Comparison of ENCODE assay signal across 10 cellular contexts in the genomic region with DNA sequence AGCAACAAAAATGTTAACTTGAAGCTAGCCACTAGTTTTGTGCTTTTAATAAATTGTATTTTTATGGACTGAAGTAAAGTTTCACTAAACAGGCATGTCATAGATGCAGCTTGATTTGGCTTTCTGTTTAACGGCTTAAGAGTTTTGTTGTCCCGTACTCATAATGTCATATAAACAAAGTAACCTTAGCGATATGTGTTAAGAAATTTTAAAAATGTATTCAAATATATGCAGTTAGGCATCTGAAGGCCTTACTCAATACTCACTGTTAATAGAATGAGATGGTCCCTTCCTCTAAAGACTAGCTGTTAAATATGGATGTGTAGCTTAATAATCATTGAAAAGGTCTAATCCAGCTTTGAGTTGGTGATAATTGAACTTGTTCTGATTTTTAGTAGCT. TPM values are rescaled to one million over a fixed set of nuclear protein-coding genes. Genes with fewer than 3 reads are reported as not detected.
DNase-seq lines count a peak whose midpoint lies in the region; ATAC-seq and TF ChIP-seq lines count a peak whose summit lies in the region.
"Had no signal": no experiment of that assay in that cellular context is flagged by ENCODE, and none has a peak within 500 bp of the region (broad histone marks: within the 10 kb centered on the region; RNA-seq: fewer than 3 reads in every experiment).

No MANE protein-coding gene starts in this region.

- peak overlapping the region; percentile 73 for H3K4me3 ChIP-seq in A673 (ENCODE audit: low read depth, low read length, poor library complexity, severe bottlenecking)
- H3K4me3 ChIP-seq in lower lobe of right lung, result peak overlapping the region; percentile 70

- in situ Hi-C loops in G401 (cut with HindIII; ENCODE audit: low sequenced_read_pairs), result no loop called here

- BruUV-seq in A673 (replicated peaks; lab: Mats Ljungman, UMichigan), result no TSS peak

- no peak for TF ChIP-seq CTCF in A673 (conservative IDR thresholded peaks at IDR 0.05; ENCODE audit: low read depth, low read length)
- no peak for TF ChIP-seq CTCF in lower lobe of right lung (IDR thresholded peaks at IDR 0.05)

- H3K27me3 Mint-ChIP-seq in activated CD8-positive, alpha-beta T cell treated with anti-CD3 and anti-CD28 coated beads, Interleukin-2, amount 10 ng/mL, durations not matched to agents 7 days and 5 days (ENCODE audit: low read depth), result no peaks in the 10 kb centered on the region

- peaks cover 13% of the 10 kb centered on the region for H3K4me1 ChIP-seq in A673 (ENCODE audit: insufficient read depth, low read length, poor library complexity, severe bottlenecking)
- H3K4me1 ChIP-seq in lower lobe of right lung, result peaks cover 40% of the 10 kb centered on the region

- DNase-seq in A673 (ENCODE audit: low spot score) (no peak), G401 (ENCODE audit: low spot score) (peak; percentile 16), lower lobe of right lung (no peak), COR-L47 (lab: John Stamatoyannopoulos, UW) (no peak), DMS153 treated with DMSO at 0.1 percent for 48 hours (lab: John Stamatoyannopoulos, UW; ENCODE audit: unreplicated experiment) (no peak), iPS-NIHi11 (ENCODE audit: low spot score) (no peak), iPS-NIHi7 (ENCODE audit: extremely low spot score) (no peak)
- no peak for DNase-seq in activated CD8-positive, alpha-beta T cell treated with anti-CD3 and anti-CD28 coated beads, Interleukin-2, amount 10 ng/mL, durations not matched to agents 7 days and 5 days
- DNase-seq: amniotic stem cell, T-helper 9 cell had no signal

- H3K9me3 ChIP-seq in A673 (ENCODE audit: low read depth, low read length, poor library complexity, severe bottlenecking) (no peaks in the 10 kb centered on the region), lower lobe of right lung (no peaks in the 10 kb centered on the region)

- H3K27ac Mint-ChIP-seq in activated CD8-positive, alpha-beta T cell treated with anti-CD3 and anti-CD28 coated beads, Interleukin-2, amount 10 ng/mL, durations not matched to agents 7 days and 5 days, result peak overlapping the region; percentile 46

- no peaks in the 10 kb centered on the region for H3K9me3 Mint-ChIP-seq in activated CD8-positive, alpha-beta T cell treated with anti-CD3 and anti-CD28 coated beads, Interleukin-2, amount 10 ng/mL, durations not matched to agents 7 days and 5 days (ENCODE audit: insufficient read depth)

- intact Hi-C loops in A673 (cut with micrococcal nuclease; ENCODE audit: unreplicated experiment), result loop anchor here (5.0 to 10.0 kb wide), 3 partner anchors 92 to 282 kb away; no protein-coding TSS in a partner anchor
- intact Hi-C loops in lower lobe of right lung (cut with DNase I), result no loop called here

- POLR2A ChIA-PET in A673 (lab: Charles Lee; ENCODE audit: low non-redundant PET), result no interaction called here
- POLR2A ChIA-PET in activated CD8-positive, alpha-beta T cell treated with anti-CD3 and anti-CD28 coated beads, Interleukin-2, amount 10 ng/mL, durations not matched to agents 7 days and 5 days (lab: Charles Lee), result interaction anchor here (0.9 to 3.1 kb wide), 6 partner anchors 15 to 808 kb away, joined by 3 to 47 read pairs (median 4); a partner anchor contains a TSS

- CTCF ChIA-PET in A673 (lab: Charles Lee), result no interaction called here
- CTCF ChIA-PET in activated CD8-positive, alpha-beta T cell treated with anti-CD3 and anti-CD28 coated beads, Interleukin-2, amount 10 ng/mL, durations not matched to agents 7 days and 5 days (lab: Charles Lee), result interaction anchor here (1.0 to 1.5 kb wide), 4 partner anchors 230 to 547 kb away, joined by 3 to 4 read pairs (median 3); a partner anchor contains a TSS

- H3K4me3 Mint-ChIP-seq in activated CD8-positive, alpha-beta T cell treated with anti-CD3 and anti-CD28 coated beads, Interleukin-2, amount 10 ng/mL, durations not matched to agents 7 days and 5 days, result no peak overlapping the region

- no peak for ATAC-seq in activated CD8-positive, alpha-beta T cell treated with anti-CD3 and anti-CD28 coated beads, Interleukin-2, amount 10 ng/mL, durations not matched to agents 7 days and 5 days
- ATAC-seq in lower lobe of right lung, result no peak

- H3K36me3 ChIP-seq in A673 (ENCODE audit: insufficient read depth, low read length, poor library complexity, severe bottlenecking) (no peaks in the 10 kb centered on the region), lower lobe of right lung (no peaks in the 10 kb centered on the region)

- H3K27ac ChIP-seq in A673 (ENCODE audit: low read depth, low read length, poor library complexity, severe bottlenecking) (no peak overlapping the region), lower lobe of right lung (no peak overlapping the region)

- no peaks in the 10 kb centered on the region for H3K27me3 ChIP-seq in A673 (replicated peaks; ENCODE audit: insufficient read depth, low read depth, low read length, poor library complexity)
- H3K27me3 ChIP-seq in lower lobe of right lung (ENCODE audit: low read depth), result no peaks in the 10 kb centered on the region

- H3K36me3 Mint-ChIP-seq in activated CD8-positive, alpha-beta T cell treated with anti-CD3 and anti-CD28 coated beads, Interleukin-2, amount 10 ng/mL, durations not matched to agents 7 days and 5 days (ENCODE audit: low read depth), result peaks cover 8% of the 10 kb centered on the region

- H3K4me1 Mint-ChIP-seq in activated CD8-positive, alpha-beta T cell treated with anti-CD3 and anti-CD28 coated beads, Interleukin-2, amount 10 ng/mL, durations not matched to agents 7 days and 5 days (ENCODE audit: low read depth), result peaks cover 40% of the 10 kb centered on the region

RNA-seq across cellular contexts. Expression of a gene that starts 1.0 kb away (rescaled TPM):
- total RNA-seq in A673 (2021) (24.1 and 26.7 TPM in 2 replicates), lower lobe of right lung (19.3 TPM)
- total RNA-seq in G401 (2014; rRNA removed; shearing (Covaris generic)), result 10.7 and 15.8 TPM in 2 replicates
- total RNA-seq in activated CD8-positive, alpha-beta T cell treated with anti-CD3 and anti-CD28 coated beads, Interleukin-2, amount 10 ng/mL, durations not matched to agents 7 days and 5 days, result 10 to 100 TPM; 36.0 to 37.7 TPM

RNA-seq across cellular contexts. Expression of a gene that starts 1.6 kb away (rescaled TPM):
- total RNA-seq in A673 (2021), result 4.7 and 6.2 TPM in 2 replicates
- 3.6 and 5.8 TPM in 2 replicates for total RNA-seq in G401 (2014; rRNA removed; shearing (Covaris generic))
- 10 to 100 TPM; 20.3 to 22.0 TPM for total RNA-seq in activated CD8-positive, alpha-beta T cell treated with anti-CD3 and anti-CD28 coated beads, Interleukin-2, amount 10 ng/mL, durations not matched to agents 7 days and 5 days
- 10.3 TPM for total RNA-seq in lower lobe of right lung
